Comparison of ENCODE assay signal across 24 cellular contexts in genomic region chr5:34545164-34545563, GRCh38.
"Had no signal": no experiment of that assay in that cellular context is flagged by ENCODE, and none has a peak within 500 bp of the region (broad histone marks: within the 10 kb centered on the region; RNA-seq: fewer than 3 reads in every experiment).

No MANE protein-coding gene starts in this region.

- DNase-seq: colonic mucosa; effector memory CD4-positive, alpha-beta T cell; esophagus squamous epithelium; foreskin melanocyte; pancreas; stimulated activated CD4-positive, alpha-beta T cell treated with anti-CD3 and anti-CD28 coated beads, Interleukin-2, amount 100 ng/mL, for 24 hours; stimulated activated CD4-positive, alpha-beta T cell treated with anti-CD3 and anti-CD28 coated beads, Interleukin-4, amount 100 ng/mL, for 4 hours; stimulated activated naive CD8-positive, alpha-beta T cell treated with anti-CD3 and anti-CD28 coated beads, Interleukin-15, Interleukin-2, amounts not matched to agents 100 U/mL and 50 U/mL, for 24 hours; substantia nigra; testis; tibial artery; upper lobe of left lung had no signal

- H3K36me3 Mint-ChIP-seq: stimulated activated memory B cell treated with anti-CD40 and anti-IgM and Interleukin-4, amounts not matched to agents 10 μg/mL and 1 μg/mL and 100 μg/mL, for 72 hours had no signal

- H3K4me3 Mint-ChIP-seq: dendritic cell treated with granulocyte-macrophage colony-stimulating factor and Interleukin-4, amounts not matched to agents 40 ng/mL and 50 ng/mL, for 4 days; memory B cell; natural killer cell treated with Interleukin-12 subunit alpha and Interleukin-12 subunit beta and Interleukin-15 and Interleukin-18, amount 100 ng/mL, for 72 hours; neural crest cell; stimulated activated memory B cell treated with anti-CD40 and anti-IgM and Interleukin-4, amounts not matched to agents 10 μg/mL and 1 μg/mL and 100 μg/mL, for 72 hours had no signal

- H3K27ac Mint-ChIP-seq: dendritic cell treated with granulocyte-macrophage colony-stimulating factor and Interleukin-4, amounts not matched to agents 40 ng/mL and 50 ng/mL, for 4 days; memory B cell; natural killer cell treated with Interleukin-12 subunit alpha and Interleukin-12 subunit beta and Interleukin-15 and Interleukin-18, amount 100 ng/mL, for 72 hours; progenitor cell of endocrine pancreas; stimulated activated memory B cell treated with anti-CD40 and anti-IgM and Interleukin-4, amounts not matched to agents 10 μg/mL and 1 μg/mL and 100 μg/mL, for 72 hours had no signal

- H3K27me3 Mint-ChIP-seq: progenitor cell of endocrine pancreas had no signal

- H3K27me3 ChIP-seq: colonic mucosa, neutrophil, pancreas, testis, tibial artery, upper lobe of left lung had no signal

- H3K4me1 ChIP-seq: colonic mucosa, esophagus squamous epithelium, pancreas, testis, upper lobe of left lung had no signal

- H3K9me3 ChIP-seq: colonic mucosa, neutrophil, pancreas, testis had no signal

- H3K36me3 ChIP-seq: colonic mucosa, esophagus squamous epithelium, neutrophil, pancreas, tibial artery, upper lobe of left lung had no signal

- ATAC-seq: left lobe of liver; natural killer cell treated with Interleukin-12 subunit alpha and Interleukin-12 subunit beta and Interleukin-15 and Interleukin-18, amount 100 ng/mL, for 72 hours; pancreas; sciatic nerve; stimulated activated memory B cell treated with anti-CD40 and anti-IgM and Interleukin-4, amounts not matched to agents 10 μg/mL and 1 μg/mL and 100 μg/mL, for 72 hours; stimulated activated naive CD8-positive, alpha-beta T cell treated with anti-CD3 and anti-CD28 coated beads, Interleukin-15, Interleukin-2, amounts not matched to agents 100 U/mL and 50 U/mL, for 24 hours had no signal

- H3K4me3 ChIP-seq: colonic mucosa, esophagus squamous epithelium, lung, pancreas, testis, tibial artery, upper lobe of left lung had no signal

- H3K27ac ChIP-seq: colonic mucosa, esophagus squamous epithelium, neutrophil, pancreas, testis, tibial artery, upper lobe of left lung had no signal

- H3K4me1 Mint-ChIP-seq: memory B cell; stimulated activated memory B cell treated with anti-CD40 and anti-IgM and Interleukin-4, amounts not matched to agents 10 μg/mL and 1 μg/mL and 100 μg/mL, for 72 hours had no signal

- FAIRE-seq: keratinocyte, pancreas, urothelium cell line had no signal
